26 cellular contexts compared by ENCODE assay signal in genomic region chr1:8595332-8595731, GRCh38.
DNase-seq lines count a peak whose midpoint lies in the region; ATAC-seq, FAIRE-seq and TF ChIP-seq lines count a peak whose summit lies in the region.
"Had no signal": no experiment of that assay in that cellular context is flagged by ENCODE, and none has a peak within 500 bp of the region (broad histone marks: within the 10 kb centered on the region; RNA-seq: fewer than 3 reads in every experiment).

No MANE protein-coding gene starts in this region.

- H3K36me3 Mint-ChIP-seq in activated CD4-positive, alpha-beta T cell treated with anti-CD3 and anti-CD28 coated beads, Interleukin-2, amount 10 ng/mL, durations not matched to agents 7 days and 5 days (ENCODE audit: low read depth): peaks cover 13% of the 10 kb centered on the region

- no peak for TF ChIP-seq RAD21 in IMR-90 (IDR thresholded peaks at IDR 0.05; ENCODE audit: low read length)

- no peak overlapping the region for H2BK15ac ChIP-seq in IMR-90 (ENCODE audit: low read depth, low read length)

- no peak overlapping the region for H3K9ac ChIP-seq in IMR-90 (ENCODE audit: low read depth, low read length)
- H3K9ac ChIP-seq in SK-N-MC (ENCODE audit: insufficient read length): peak overlapping the region; percentile 38
- H3K9ac ChIP-seq in smooth muscle cell (ENCODE audit: low read depth): no peak overlapping the region

- H2AK5ac ChIP-seq in IMR-90 (ENCODE audit: low read depth, low read length): no peak overlapping the region

- FAIRE-seq in frontal cortex (lab: Jason Lieb, UNC): peak; percentile 97
- FAIRE-seq: GM12892 had no signal

- H3K79me1 ChIP-seq in IMR-90 (ENCODE audit: low read depth in 1 of 2, low read length in 2 of 2): peaks cover 35 to 86% of the 10 kb centered on the region in 2 experiments

- no peak overlapping the region for H3K23ac ChIP-seq in IMR-90 (ENCODE audit: low read depth, low read length)

- H3K4me1 ChIP-seq in IMR-90 (ENCODE audit: control insufficient read depth, insufficient read depth, low read length): peaks cover 26% of the 10 kb centered on the region
- peaks cover 47% of the 10 kb centered on the region for H3K4me1 ChIP-seq in smooth muscle cell (ENCODE audit: low read depth)

- H3K36me3 ChIP-seq in IMR-90 (ENCODE audit: control insufficient read depth, insufficient read depth, low read length) (no peaks in the 10 kb centered on the region), SK-N-MC (ENCODE audit: insufficient read depth, low read length) (0 out of 2 replicates have a peak, but pooled peaks cover 4% of the 10 kb centered on the region), smooth muscle cell (ENCODE audit: low read depth) (no peaks in the 10 kb centered on the region)
- H3K36me3 ChIP-seq: HAP-1 had no signal

- H3K79me2 ChIP-seq in smooth muscle cell (ENCODE audit: low read depth): peaks cover 68% of the 10 kb centered on the region

- CTCF ChIA-PET in IMR-90 (lab: Yijun Ruan, JAX): interaction anchor here (1.3 to 1.5 kb wide), 2 partner anchors 12 to 24 kb away, joined by 3 to 5 read pairs; no protein-coding TSS in a partner anchor
- CTCF ChIA-PET in activated CD4-positive, alpha-beta T cell treated with anti-CD3 and anti-CD28 coated beads, Interleukin-2, amount 10 ng/mL, durations not matched to agents 7 days and 5 days (lab: Charles Lee): interaction anchor here (1.6 kb wide), 1 partner anchor 12 kb away, joined by 3 read pairs; no protein-coding TSS in a partner anchor

- no peak overlapping the region for H3K56ac ChIP-seq in IMR-90 (ENCODE audit: extremely low read depth, insufficient read depth, low read length)

- in situ Hi-C loops in IMR-90 (cut with MboI; ENCODE audit: low sequenced_read_pairs): no loop called here

- H3K18ac ChIP-seq in IMR-90 (ENCODE audit: low read depth, low read length): no peak overlapping the region

- H3K27me3 ChIP-seq in IMR-90 (ENCODE audit: control insufficient read depth, insufficient read depth, low read length) (no peaks in the 10 kb centered on the region), smooth muscle cell (ENCODE audit: low read depth) (no peaks in the 10 kb centered on the region)

- intact Hi-C loops in IMR-90 (cut with micrococcal nuclease): no loop called here
- intact Hi-C loops in lower leg skin (cut with DNase I; ENCODE audit: low total_unique reads): no loop called here

- H3K4ac ChIP-seq in IMR-90 (ENCODE audit: low read depth, low read length): no peak overlapping the region

- no peak overlapping the region for H3K27ac Mint-ChIP-seq in activated CD4-positive, alpha-beta T cell treated with anti-CD3 and anti-CD28 coated beads, Interleukin-2, amount 10 ng/mL, durations not matched to agents 7 days and 5 days
- H3K27ac Mint-ChIP-seq: B cell, CD14-positive monocyte had no signal

- DNase-seq in IMR-90 (no peak), SK-N-MC (ENCODE audit: low read depth, low spot score) (no peak), frontal cortex (ENCODE audit: low spot score in 2 of 2) (no peak), smooth muscle cell (lab: John Stamatoyannopoulos, UW; ENCODE audit: unreplicated experiment) (no peak), lower leg skin (ENCODE audit: low spot score in 2 of 2) (no peak), C1 segment of cervical spinal cord (lab: John Stamatoyannopoulos, UW) (no peak)
- DNase-seq in activated CD4-positive, alpha-beta T cell treated with anti-CD3 and anti-CD28 coated beads, Interleukin-2, amount 10 ng/mL, durations not matched to agents 7 days and 5 days: no peak
- DNase-seq: CD8-positive, alpha-beta memory T cell; DMS 273 treated with DMSO at 0.1 percent for 48 hours; DMS79; EL; GF-D8; GOT3; NCI-H1092; NCI-H1417 treated with DMSO at 0.1 percent for 48 hours; NCI-H1694 treated with DMSO at 0.1 percent for 48 hours; NCI-H2081; NCI-H2227 treated with DMSO at 0.1 percent for 48 hours; NCI-H526 treated with DMSO at 0.1 percent for 48 hours; SHP77 had no signal

- TF ChIP-seq CTCF in IMR-90 (conservative IDR thresholded peaks at IDR 0.05; ENCODE audit: low read depth, low read length): no peak
- TF ChIP-seq CTCF in smooth muscle cell (IDR thresholded peaks at IDR 0.05; ENCODE audit: borderline replicate concordance, insufficient read depth, poor library complexity, severe bottlenecking): no peak
- no peak for TF ChIP-seq CTCF in lower leg skin (IDR thresholded peaks at IDR 0.05)

- H3K14ac ChIP-seq in IMR-90 (replicated peaks; ENCODE audit: low read depth, low read length): no peak overlapping the region

- H2AFZ ChIP-seq in IMR-90 (replicated peaks; ENCODE audit: low read length, poor library complexity) (no peak overlapping the region), smooth muscle cell (ENCODE audit: low read depth) (no peak overlapping the region)

- ATAC-seq in IMR-90 (ENCODE audit: low read depth): no peak

- peaks cover 11% of the 10 kb centered on the region for H3K9me3 Mint-ChIP-seq in activated CD4-positive, alpha-beta T cell treated with anti-CD3 and anti-CD28 coated beads, Interleukin-2, amount 10 ng/mL, durations not matched to agents 7 days and 5 days
- H3K9me3 Mint-ChIP-seq: CD8-positive, alpha-beta memory T cell; HFFc6 had no signal

- H3K4me3 Mint-ChIP-seq in activated CD4-positive, alpha-beta T cell treated with anti-CD3 and anti-CD28 coated beads, Interleukin-2, amount 10 ng/mL, durations not matched to agents 7 days and 5 days: no peak overlapping the region
- H3K4me3 Mint-ChIP-seq: B cell; CD14-positive monocyte; CD8-positive, alpha-beta memory T cell; HFFc6 had no signal

- no peak overlapping the region for H2BK20ac ChIP-seq in IMR-90 (ENCODE audit: low read depth, low read length)

- BruUV-seq in IMR-90 (replicated peaks; lab: Mats Ljungman, UMichigan): no TSS peak

- H2AK9ac ChIP-seq in IMR-90 (replicated peaks; ENCODE audit: low read depth, low read length, poor library complexity): no peak overlapping the region

- no peak overlapping the region for H3K4me3 ChIP-seq in IMR-90 (ENCODE audit: insufficient read depth, low read depth, low read length)
- no peak overlapping the region for H3K4me3 ChIP-seq in SK-N-MC
- H3K4me3 ChIP-seq in smooth muscle cell: no peak overlapping the region
- H3K4me3 ChIP-seq in lower leg skin (ENCODE audit: low read depth, poor library complexity, severe bottlenecking): no peak overlapping the region
- H3K4me3 ChIP-seq: HAP-1 had no signal

- POLR2A ChIA-PET in IMR-90 (lab: Charles Lee; ENCODE audit: unreplicated experiment): interaction anchor here (0.6 kb wide), 1 partner anchor 9 kb away, joined by 4 read pairs; no protein-coding TSS in a partner anchor
- POLR2A ChIA-PET in activated CD4-positive, alpha-beta T cell treated with anti-CD3 and anti-CD28 coated beads, Interleukin-2, amount 10 ng/mL, durations not matched to agents 7 days and 5 days (lab: Charles Lee): no interaction called here

- H2BK5ac ChIP-seq in IMR-90 (ENCODE audit: low read depth, low read length, poor library complexity, severe bottlenecking): peak overlapping the region; percentile 40

- H4K8ac ChIP-seq in IMR-90 (ENCODE audit: low read depth in 2 of 2, low read length in 2 of 2): no peak overlapping the region

- no peak overlapping the region for H4K5ac ChIP-seq in IMR-90 (ENCODE audit: low read depth, low read length)

- H3K9me1 ChIP-seq in IMR-90 (ENCODE audit: insufficient read depth, low read length): peaks cover 13% of the 10 kb centered on the region

- H4K91ac ChIP-seq in IMR-90 (ENCODE audit: insufficient read depth, low read depth, low read length): no peak overlapping the region

- TF ChIP-seq POLR2A in IMR-90 (IDR thresholded peaks at IDR 0.05; ENCODE audit: low read depth, low read length) (no peak), lower leg skin (IDR thresholded peaks at IDR 0.05) (no peak)

- H3K4me2 ChIP-seq in IMR-90 (ENCODE audit: low read depth, low read length) (no peak overlapping the region; the same call in 1 of the 2 replicates), smooth muscle cell (peak overlapping the region; percentile 6)

- H3K27ac ChIP-seq in IMR-90 (ENCODE audit: insufficient read depth, low read length) (no peak overlapping the region), SK-N-MC (peak overlapping the region; percentile 21; the same call in 1 of the 2 replicates), smooth muscle cell (ENCODE audit: low read depth) (peak overlapping the region; percentile 77)
- H3K27ac ChIP-seq: RWPE1 had no signal

- H3K4me1 Mint-ChIP-seq in activated CD4-positive, alpha-beta T cell treated with anti-CD3 and anti-CD28 coated beads, Interleukin-2, amount 10 ng/mL, durations not matched to agents 7 days and 5 days: peaks cover 44% of the 10 kb centered on the region

- H2BK120ac ChIP-seq in IMR-90 (ENCODE audit: low read depth, low read length): no peak overlapping the region

- dilution Hi-C loops in IMR-90 (cut with HindIII; ENCODE audit: low sequenced_read_pairs, unreplicated experiment): no loop called here

- H3F3A ChIP-seq in smooth muscle cell (ENCODE audit: low read depth): peaks cover 45% of the 10 kb centered on the region

- H3K27me3 Mint-ChIP-seq in activated CD4-positive, alpha-beta T cell treated with anti-CD3 and anti-CD28 coated beads, Interleukin-2, amount 10 ng/mL, durations not matched to agents 7 days and 5 days: no peaks in the 10 kb centered on the region
- H3K27me3 Mint-ChIP-seq: B cell; CD8-positive, alpha-beta memory T cell had no signal

- H4K20me1 ChIP-seq in IMR-90 (ENCODE audit: insufficient read depth, low read length) (peaks cover 55% of the 10 kb centered on the region), smooth muscle cell (ENCODE audit: low read depth) (peaks cover 84% of the 10 kb centered on the region)

- H3K9me3 ChIP-seq in IMR-90 (ENCODE audit: control insufficient read depth, insufficient read depth, low read length) (no peaks in the 10 kb centered on the region), SK-N-MC (ENCODE audit: low read depth, low read length) (no peaks in the 10 kb centered on the region), smooth muscle cell (replicated peaks; ENCODE audit: low read depth) (no peaks in the 10 kb centered on the region)
- H3K9me3 ChIP-seq: HAP-1 had no signal

TF ChIP-seq in IMR-90, 13 proteins besides CTCF, POLR2A, EP300 and RAD21 (continues in another document):
- TF ChIP-seq RFX5 (IDR thresholded peaks at IDR 0.05; ENCODE audit: low read depth, low read length) (no peak), CEBPB (IDR thresholded peaks at IDR 0.05; ENCODE audit: low read depth, low read length) (no peak), USF2 (IDR thresholded peaks at IDR 0.05; ENCODE audit: low read depth, low read length) (no peak), SMC3 (IDR thresholded peaks at IDR 0.05; ENCODE audit: low read depth, low read length) (no peak), FOS (IDR thresholded peaks at IDR 0.05; ENCODE audit: low read depth, low read length) (no peak), RCOR1 (IDR thresholded peaks at IDR 0.05; ENCODE audit: insufficient replicate concordance, low read length) (no peak), MXI1 (IDR thresholded peaks at IDR 0.05; ENCODE audit: borderline replicate concordance, low read depth, low read length) (no peak)
